ENCODE assay signal across 10 cellular contexts in the genomic region with DNA sequence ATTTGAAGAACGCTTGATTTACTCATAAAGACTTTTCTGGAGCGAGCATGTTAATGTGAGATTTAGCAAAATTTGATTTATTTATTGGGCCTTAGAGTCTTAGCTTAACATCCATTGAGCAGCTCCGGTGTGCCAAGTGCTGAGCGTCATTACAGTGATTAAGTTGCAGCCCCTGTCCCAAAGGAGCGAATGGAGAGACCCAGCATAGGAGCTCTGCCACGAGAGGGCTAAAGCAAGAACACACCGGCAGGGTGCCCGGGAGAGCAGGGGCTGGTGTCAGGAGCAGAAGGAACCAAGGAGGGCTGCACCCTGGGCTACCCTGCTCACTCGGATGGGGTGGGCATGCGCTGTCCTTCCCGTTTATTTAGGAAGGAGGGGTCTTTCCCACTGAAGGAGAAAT. TPM values are rescaled to one million over a fixed set of nuclear protein-coding genes. Genes with fewer than 3 reads are reported as not detected.
DNase-seq lines count a peak whose midpoint lies in the region; ATAC-seq, FAIRE-seq and TF ChIP-seq lines count a peak whose summit lies in the region.
"Had no signal": no experiment of that assay in that cellular context is flagged by ENCODE, and none has a peak within 500 bp of the region (broad histone marks: within the 10 kb centered on the region; RNA-seq: fewer than 3 reads in every experiment).

No MANE protein-coding gene starts in this region.

- no peak overlapping the region for H2AFZ ChIP-seq in HepG2 (ENCODE audit: low read length)

- POLR2A ChIA-PET in HepG2 (lab: Yijun Ruan, JAX), result no interaction called here
- POLR2A ChIA-PET in activated naive CD8-positive, alpha-beta T cell treated with anti-CD3 and anti-CD28 coated beads, Interleukin-2, amount 10 ng/mL, durations not matched to agents 7 days and 5 days (lab: Charles Lee), result interaction anchor here (5.3 to 8.7 kb wide), 2 partner anchors 8 to 13 kb away, joined by 153 to 231 read pairs; no protein-coding TSS in a partner anchor

- H3K4me1 Mint-ChIP-seq in activated naive CD8-positive, alpha-beta T cell treated with anti-CD3 and anti-CD28 coated beads, Interleukin-2, amount 10 ng/mL, durations not matched to agents 7 days and 5 days, result peaks cover 55% of the 10 kb centered on the region

- H3K27ac Mint-ChIP-seq in activated naive CD8-positive, alpha-beta T cell treated with anti-CD3 and anti-CD28 coated beads, Interleukin-2, amount 10 ng/mL, durations not matched to agents 7 days and 5 days, result peak overlapping the region; percentile 76

- H3K9ac ChIP-seq in HepG2 (ENCODE audit: insufficient read depth, low read depth, low read length), result peak overlapping the region; percentile 4; the same call in 1 of the 2 replicates

- H3K9me3 Mint-ChIP-seq in activated naive CD8-positive, alpha-beta T cell treated with anti-CD3 and anti-CD28 coated beads, Interleukin-2, amount 10 ng/mL, durations not matched to agents 7 days and 5 days, result no peaks in the 10 kb centered on the region

- intact Hi-C loops in HepG2 (cut with micrococcal nuclease; ENCODE audit: unreplicated experiment) (no loop called here), right lobe of liver (cut with DNase I) (no loop called here)

- TF ChIP-seq RAD21 in HepG2 (CRISPR knock-in tag; IDR thresholded peaks at IDR 0.05), result no peak

- peaks cover 61% of the 10 kb centered on the region for H3K79me2 ChIP-seq in HepG2 (ENCODE audit: insufficient read depth, low read length)

- H4K20me1 ChIP-seq in HepG2 (ENCODE audit: insufficient read depth, low read length), result no peaks in the 10 kb centered on the region

- peak overlapping the region; percentile 86 for H3K4me3 Mint-ChIP-seq in activated naive CD8-positive, alpha-beta T cell treated with anti-CD3 and anti-CD28 coated beads, Interleukin-2, amount 10 ng/mL, durations not matched to agents 7 days and 5 days

- in situ Hi-C loops in HepG2 (cut with HindIII; ENCODE audit: extremely low pct_ligation_motif_present, low pct_unique_long_range_greater_than_20kb), result no loop called here

- no peak for TF ChIP-seq EP300 in HepG2 (IDR thresholded peaks at IDR 0.05; ENCODE audit: low read depth in 2 of 2, low read length in 2 of 2)
- no peak for TF ChIP-seq EP300 in HepG2 (CRISPR knock-in tag; IDR thresholded peaks at IDR 0.05; ENCODE audit: borderline replicate concordance)

- no peaks in the 10 kb centered on the region for H3K27me3 Mint-ChIP-seq in activated naive CD8-positive, alpha-beta T cell treated with anti-CD3 and anti-CD28 coated beads, Interleukin-2, amount 10 ng/mL, durations not matched to agents 7 days and 5 days

- CTCF ChIA-PET in HepG2 (lab: Yijun Ruan, JAX; ENCODE audit: low intra/inter-chr PET ratio, low total read pairs), result no interaction called here

- FAIRE-seq in HepG2 (lab: Jason Lieb, UNC), result no peak

- no TSS peak for BruUV-seq in HepG2 (replicated peaks; lab: Mats Ljungman, UMichigan)

- H3K4me1 ChIP-seq in HepG2 (ENCODE audit: insufficient read depth, low read length) (peaks cover 52% of the 10 kb centered on the region), right lobe of liver (peaks cover 0 to 40% (median 5%) of the 10 kb centered on the region in 4 donors), muscle layer of duodenum (ENCODE audit: control insufficient read depth in 1 of 2, insufficient read depth in 2 of 2, low read length in 2 of 2) (peaks cover 17 to 39% of the 10 kb centered on the region in 2 donors), urinary bladder (ENCODE audit: insufficient read depth) (no peaks in the 10 kb centered on the region)

- H3K4me3 ChIP-seq in HepG2 (replicated peaks in 1 of 3; ENCODE audit: insufficient read depth in 1 of 3, low read depth in 2 of 3, low read length in 3 of 3) (no peak overlapping the region; a peak in 1 of 6 replicates), right lobe of liver (no peak overlapping the region), muscle layer of duodenum (ENCODE audit: low read depth in 1 of 2, low read length in 2 of 2) (peak overlapping the region in 1 of 2 donors; percentile 7), urinary bladder (ENCODE audit: low read depth, low read length) (no peak overlapping the region)
- H3K4me3 ChIP-seq: cardiac muscle cell had no signal

- DNase-seq in HepG2 (ENCODE audit: low spot score) (no peak), right lobe of liver (no peak), DMS53 treated with DMSO at 0.1 percent for 48 hours (lab: John Stamatoyannopoulos, UW; ENCODE audit: unreplicated experiment) (no peak), HT-29 (ENCODE audit: low spot score) (no peak)
- no peak for DNase-seq in activated naive CD8-positive, alpha-beta T cell treated with anti-CD3 and anti-CD28 coated beads, Interleukin-2, amount 10 ng/mL, durations not matched to agents 7 days and 5 days
- DNase-seq: NCI-H2081 treated with DMSO at 0.1 percent for 48 hours had no signal

- TF ChIP-seq CTCF in HepG2 (CRISPR knock-in tag; IDR thresholded peaks at IDR 0.05), result no peak
- TF ChIP-seq CTCF in right lobe of liver (IDR thresholded peaks at IDR 0.05), result no peak

- TF ChIP-seq POLR2A in HepG2 (IDR thresholded peaks at IDR 0.05; ENCODE audit: insufficient read depth in 1 of 2, low read depth in 2 of 2, low read length in 2 of 2) (no peak), right lobe of liver (IDR thresholded peaks at IDR 0.05) (no peak)

- 84% methylated on average over 11 of the region's 11 CpGs for WGBS in HepG2 (ENCODE audit: low lambda C conversion rate)
- 91% methylated on average over 5 of the region's 11 CpGs for WGBS in right lobe of liver (ENCODE audit: insufficient coverage, low coverage, low lambda C conversion rate, missing lambda C conversion rate)
- 83% methylated on average over 11 of the region's 11 CpGs for WGBS in urinary bladder

- H3K9me3 ChIP-seq in HepG2 (ENCODE audit: low read length) (no peaks in the 10 kb centered on the region), right lobe of liver (no peaks in the 10 kb centered on the region), muscle layer of duodenum (ENCODE audit: control insufficient read depth in 1 of 2, low read length in 2 of 2) (no peaks in the 10 kb centered on the region)

- peaks cover 3 to 23% of the 10 kb centered on the region in 2 experiments; a peak in 4 of 5 replicates for H3K36me3 ChIP-seq in HepG2 (replicated peaks in 1 of 2; ENCODE audit: control insufficient read depth in 1 of 2, insufficient read depth in 2 of 2, low read length in 2 of 2)
- no peaks in the 10 kb centered on the region for H3K36me3 ChIP-seq in right lobe of liver
- peaks cover 0 to 10% of the 10 kb centered on the region in 2 donors for H3K36me3 ChIP-seq in muscle layer of duodenum (ENCODE audit: control insufficient read depth in 1 of 2, insufficient read depth in 2 of 2, low read length in 2 of 2)
- H3K36me3 ChIP-seq in urinary bladder (ENCODE audit: insufficient read depth), result no peaks in the 10 kb centered on the region
- H3K36me3 ChIP-seq: cardiac muscle cell had no signal

- H3K36me3 Mint-ChIP-seq in activated naive CD8-positive, alpha-beta T cell treated with anti-CD3 and anti-CD28 coated beads, Interleukin-2, amount 10 ng/mL, durations not matched to agents 7 days and 5 days, result peaks cover 25% of the 10 kb centered on the region

- H3K27ac ChIP-seq in HepG2 (ENCODE audit: extremely low read length, insufficient read depth, low read length), result no peak overlapping the region
- H3K27ac ChIP-seq in right lobe of liver, result no peak overlapping the region
- peak overlapping the region; percentile 73 for H3K27ac ChIP-seq in muscle layer of duodenum (ENCODE audit: low read length)
- H3K27ac ChIP-seq in urinary bladder (ENCODE audit: low read depth), result peak overlapping the region; percentile 53
- H3K27ac ChIP-seq: cardiac muscle cell had no signal

- H3K27me3 ChIP-seq in HepG2 (ENCODE audit: control insufficient read depth in 1 of 2, insufficient read depth in 2 of 2, low read length in 2 of 2) (no peaks in the 10 kb centered on the region), right lobe of liver (no peaks in the 10 kb centered on the region), muscle layer of duodenum (ENCODE audit: low read depth, low read length) (no peaks in the 10 kb centered on the region)
- H3K27me3 ChIP-seq: cardiac muscle cell had no signal

- H3K4me2 ChIP-seq in HepG2 (ENCODE audit: low read depth, low read length), result peak overlapping the region; percentile 38; the same call in 1 of the 2 replicates

- no peak for ATAC-seq in HepG2
- no peak for ATAC-seq in right lobe of liver
- ATAC-seq in activated naive CD8-positive, alpha-beta T cell treated with anti-CD3 and anti-CD28 coated beads, Interleukin-2, amount 10 ng/mL, durations not matched to agents 7 days and 5 days (ENCODE audit: low read depth), result no peak
- ATAC-seq in HG03378 (IDR thresholded peaks at IDR 0.05; ENCODE audit: unreplicated experiment), result no peak

TF ChIP-seq in HepG2, 621 proteins besides CTCF, POLR2A, EP300 and RAD21 (continues in another document):
- TF ChIP-seq GFI1 (CRISPR knock-in tag; IDR thresholded peaks at IDR 0.05; ENCODE audit: borderline replicate concordance), result no peak

RNA-seq across cellular contexts. Expression of a gene that starts 50.6 kb away (rescaled TPM):
- total RNA-seq in HepG2 (2016; rRNA removed; fragmentation: Illumina TruSeq; extraction: Trizol), result 74.3 and 94.8 TPM in 2 replicates
- total RNA-seq in HepG2 (2016; cell fraction: cytosol; rRNA removed; fragmentation: Illumina TruSeq; extraction: Trizol; ENCODE audit: low read depth), result 82.8 and 86.5 TPM in 2 replicates
- total RNA-seq in HepG2 (2016; cell fraction: insoluble cytoplasmic fraction; rRNA removed; fragmentation: Illumina TruSeq; extraction: Trizol), result 71.4 and 92.2 TPM in 2 replicates
- total RNA-seq in HepG2 (2016; cell fraction: membrane; rRNA removed; fragmentation: Illumina TruSeq; extraction: Trizol), result 125 and 142 TPM in 2 replicates
- 51.6 and 56.6 TPM in 2 replicates for total RNA-seq in HepG2 (2016; cell fraction: nucleus; rRNA removed; fragmentation: Illumina TruSeq; extraction: Trizol)
- 68.1 and 78.5 TPM in 2 replicates for polyA plus RNA-seq in HepG2 (2011; rRNA removed)
- polyA plus RNA-seq in HepG2 (2011; cell fraction: cytosol; rRNA removed), result 38.4 and 55.1 TPM in 2 replicates
- 57.2 and 60.5 TPM in 2 replicates for polyA plus RNA-seq in HepG2 (2011; cell fraction: nucleus; rRNA removed)
- polyA plus RNA-seq in HepG2 (2012), result 61.1 and 92.0 TPM in 2 replicates
- 97.1 and 105 TPM in 2 replicates for polyA plus RNA-seq in HepG2 (2016; cell fraction: cytosol; fragmentation: Illumina TruSeq; extraction: Trizol; ENCODE audit: low read depth)
- polyA plus RNA-seq in HepG2 (2016; cell fraction: insoluble cytoplasmic fraction; fragmentation: Illumina TruSeq; extraction: Trizol; ENCODE audit: low read depth), result 87.9 and 89.9 TPM in 2 replicates
- 110 and 121 TPM in 2 replicates for polyA plus RNA-seq in HepG2 (2016; cell fraction: membrane; fragmentation: Illumina TruSeq; extraction: Trizol; ENCODE audit: low read depth)
- 63.8 and 64.0 TPM in 2 replicates for polyA plus RNA-seq in HepG2 (2016; cell fraction: nucleus; fragmentation: Illumina TruSeq; extraction: Trizol; ENCODE audit: insufficient read depth, low read depth)
- 69.0 and 106 TPM in 2 replicates for polyA minus RNA-seq in HepG2 (2011; rRNA and poly(A)+ RNA removed; ENCODE audit: low replicate concordance)
- 67.1 and 70.9 TPM in 2 replicates for polyA minus RNA-seq in HepG2 (2011; cell fraction: cytosol; rRNA and poly(A)+ RNA removed)
- 110 and 115 TPM in 2 replicates for polyA minus RNA-seq in HepG2 (2011; cell fraction: nucleus; rRNA and poly(A)+ RNA removed)
- 10 to 100 TPM; 44.9 to 74.5 (median 55.3) TPM for total RNA-seq in right lobe of liver
- total RNA-seq in activated naive CD8-positive, alpha-beta T cell treated with anti-CD3 and anti-CD28 coated beads, Interleukin-2, amount 10 ng/mL, durations not matched to agents 7 days and 5 days, result 100 to 1,000 TPM; 369 to 382 TPM
- 118 TPM for total RNA-seq in urinary bladder
- polyA plus RNA-seq in urinary bladder, result 85.4 TPM
- 41.4 and 47.9 TPM in 2 replicates for total RNA-seq in HT-29 (2014; rRNA removed; shearing (Covaris generic))

Comparison
In these comparisons a context has a peak if more than half of its experiments do, and no peak if none do; other contexts are left out.
1. H3K27ac ChIP-seq: peak in muscle layer of duodenum (single experiment) and urinary bladder (single experiment); none in HepG2 (single experiment) and right lobe of liver (0 of 3).